9 cellular contexts compared by ENCODE assay signal in the genomic region with DNA sequence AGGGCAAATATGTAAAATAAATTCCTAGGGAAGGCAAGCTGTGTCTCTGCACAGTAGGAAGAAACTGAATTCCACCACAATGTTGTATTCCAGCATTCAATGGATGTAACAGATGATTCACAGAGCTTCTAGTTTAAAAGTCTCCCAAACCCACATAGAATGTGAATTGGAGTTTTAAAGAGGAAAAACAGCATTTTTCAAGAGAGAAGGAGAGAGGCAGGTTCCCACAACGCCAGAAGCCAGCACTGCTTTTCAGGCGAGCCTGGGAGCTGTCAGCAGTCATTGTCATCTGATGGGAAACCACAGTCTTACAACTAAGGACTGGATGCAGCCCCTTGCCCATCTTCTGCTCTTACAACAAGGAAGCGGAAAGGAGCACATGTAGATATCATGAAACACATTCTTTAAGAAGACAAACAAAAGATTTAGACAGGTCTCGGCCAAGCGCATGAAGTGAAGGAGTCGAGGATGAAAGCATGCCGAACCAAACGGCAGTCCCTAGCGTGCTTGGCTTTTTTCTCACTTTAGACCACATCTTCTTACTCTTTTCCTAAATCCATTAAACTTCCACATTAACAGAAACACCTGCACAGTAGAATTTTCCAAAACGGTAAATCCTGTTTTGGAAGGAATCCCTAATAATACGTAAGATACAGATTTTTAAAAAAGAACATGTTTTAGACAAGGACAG. TPM values are rescaled to one million over a fixed set of nuclear protein-coding genes. Genes with fewer than 3 reads are reported as not detected.
DNase-seq lines count a peak whose midpoint lies in the region; ATAC-seq, FAIRE-seq and TF ChIP-seq lines count a peak whose summit lies in the region.
"Had no signal": no experiment of that assay in that cellular context is flagged by ENCODE, and none has a peak within 500 bp of the region (broad histone marks: within the 10 kb centered on the region; RNA-seq: fewer than 3 reads in every experiment).

No MANE protein-coding gene starts in this region.

- no peak for TF ChIP-seq CTCF in glutamatergic neuron (IDR thresholded peaks at IDR 0.05; ENCODE audit: partially characterized antibody, unreplicated experiment)

- DNase-seq in ELF-1 (ENCODE audit: low read depth, low spot score) (peak; percentile 32), NCI-H69 (lab: John Stamatoyannopoulos, UW) (peak; percentile 63), glutamatergic neuron (no peak), posterior cingulate gyrus (peak in 6 of 10 donors; percentile 19 to 86 (median 31)), GM19239 (ENCODE audit: insufficient read length, low spot score) (no peak), NCI-H1930 (lab: John Stamatoyannopoulos, UW) (no peak)

- ATAC-seq in HG02763 (IDR thresholded peaks at IDR 0.05; ENCODE audit: unreplicated experiment) (no peak), HG03139 (IDR thresholded peaks at IDR 0.05; ENCODE audit: unreplicated experiment) (no peak)

- no peaks in the 10 kb centered on the region for H3K27me3 Mint-ChIP-seq in glutamatergic neuron (ENCODE audit: unreplicated experiment)

- peaks cover 4% of the 10 kb centered on the region for H3K4me1 Mint-ChIP-seq in glutamatergic neuron (ENCODE audit: low read depth, unreplicated experiment)

- H3K36me3 Mint-ChIP-seq in glutamatergic neuron (ENCODE audit: unreplicated experiment), result no peaks in the 10 kb centered on the region

- intact Hi-C loops in posterior cingulate gyrus (cut with DNase I), result loop anchor here (10.0 kb wide), 1 partner anchor 417 kb away; no protein-coding TSS in a partner anchor

- FAIRE-seq in GM19239 (lab: Jason Lieb, UNC), result no peak
- FAIRE-seq: endometrium had no signal

- peak overlapping the region; percentile 93 for H3K4me3 Mint-ChIP-seq in glutamatergic neuron (ENCODE audit: unreplicated experiment)

- no peak overlapping the region for H3K27ac Mint-ChIP-seq in glutamatergic neuron (ENCODE audit: unreplicated experiment)

- H3K9me3 Mint-ChIP-seq in glutamatergic neuron (ENCODE audit: unreplicated experiment), result peaks cover 2% of the 10 kb centered on the region

RNA-seq across cellular contexts. Expression of a gene that starts 0.6 kb away (rescaled TPM):
- total RNA-seq in glutamatergic neuron (ENCODE audit: unreplicated experiment), result 0.27 TPM

Comparison
In these comparisons a context has a peak if more than half of its experiments do, and no peak if none do; other contexts are left out.
1. DNase-seq: peak in ELF-1 (single experiment), NCI-H69 (single experiment) and posterior cingulate gyrus (6 of 10); none in glutamatergic neuron (single experiment), GM19239 (single experiment) and NCI-H1930 (0 of 2).